1 cellular context compared by ENCODE assay signal in genomic region chr1:195733826-195734225, GRCh38.
TF ChIP-seq lines count a peak whose summit lies in the region.

No MANE protein-coding gene starts in this region.

TF ChIP-seq in H1, 55 proteins besides CTCF, POLR2A, EP300 and RAD21 (continued from another document):
- TF ChIP-seq CHD7 (IDR thresholded peaks at IDR 0.05; ENCODE audit: insufficient replicate concordance, low read length) (no peak), PHF8 (conservative IDR thresholded peaks at IDR 0.05; ENCODE audit: low read depth, low read length) (no peak), USF2 (IDR thresholded peaks at IDR 0.05; ENCODE audit: low read length) (no peak), YY1 (IDR thresholded peaks at IDR 0.05; ENCODE audit: low read depth, low read length) (no peak), ATF2 (IDR thresholded peaks at IDR 0.05; ENCODE audit: low read length) (no peak), TAF7 (optimal IDR thresholded peaks at IDR 0.05; ENCODE audit: borderline replicate concordance, low read depth, low read length) (no peak), EZH2 (IDR thresholded peaks at IDR 0.05; ENCODE audit: low read depth, low read length, severe bottlenecking) (no peak), RBBP5 (IDR thresholded peaks at IDR 0.05; ENCODE audit: borderline replicate concordance, low read depth, low read length) (no peak), SP4 (IDR thresholded peaks at IDR 0.05; ENCODE audit: low read length) (no peak)
